In the genomic region with DNA sequence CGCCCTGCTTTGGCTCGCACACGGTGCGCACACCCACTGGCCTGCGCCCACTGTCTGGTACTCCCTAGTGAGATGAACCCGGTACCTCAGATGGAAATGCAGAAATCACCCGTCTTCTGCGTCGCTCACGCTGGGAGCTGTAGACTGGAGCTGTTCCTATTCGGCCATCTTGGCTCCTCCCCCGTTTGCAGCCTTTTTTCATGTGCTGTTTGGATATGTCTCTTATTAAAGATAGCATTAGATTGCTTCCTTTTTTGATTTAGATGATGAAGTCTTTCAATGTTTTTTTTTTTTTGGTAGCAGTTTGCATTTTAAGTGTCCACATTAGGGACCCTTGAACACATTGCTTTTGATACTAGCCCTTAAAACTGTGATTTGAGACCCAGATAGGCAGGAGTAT, we compare ENCODE assay signal across 8 cellular contexts. TPM values are rescaled to one million over a fixed set of nuclear protein-coding genes. Genes with fewer than 3 reads are reported as not detected.
"Had no signal": no experiment of that assay in that cellular context is flagged by ENCODE, and none has a peak within 500 bp of the region (broad histone marks: within the 10 kb centered on the region; RNA-seq: fewer than 3 reads in every experiment).

No MANE protein-coding gene starts in this region.

RNA-seq across cellular contexts. Expression of gene FABP2, which starts 42.0 kb away (rescaled TPM):
- total RNA-seq: activated B cell treated with CpG ODN at 0.5 μM for 24 hours; activated CD4-positive, alpha-beta T cell treated with anti-CD3 and anti-CD28 coated beads, Interleukin-2, amount 10 ng/mL, durations not matched to agents 24 days and 14 days; activated CD8-positive, alpha-beta memory T cell treated with anti-CD3 and anti-CD28 coated beads, Interleukin-2, amount 10 ng/mL, durations not matched to agents 7 days and 5 days; activated naive CD4-positive, alpha-beta T cell treated with anti-CD3 and anti-CD28 coated beads, Interleukin-2, amount 50 U/mL, for 72 hours; activated T-helper 1 cell treated with anti-CD3 and anti-CD28 coated beads, Interleukin-12 subunit alpha, Interleukin-12 subunit beta, Interleukin-2, Interleukin-4 antibody, amounts not matched to agents 30 ng/mL and 10 ng/mL and 1 ng/mL, durations not matched to agents 14 hours and 24 hours and 36 hours; MCF 10A; PC-9; SK-MEL-5 had no signal
